8 cellular contexts compared by ENCODE assay signal in the genomic region with DNA sequence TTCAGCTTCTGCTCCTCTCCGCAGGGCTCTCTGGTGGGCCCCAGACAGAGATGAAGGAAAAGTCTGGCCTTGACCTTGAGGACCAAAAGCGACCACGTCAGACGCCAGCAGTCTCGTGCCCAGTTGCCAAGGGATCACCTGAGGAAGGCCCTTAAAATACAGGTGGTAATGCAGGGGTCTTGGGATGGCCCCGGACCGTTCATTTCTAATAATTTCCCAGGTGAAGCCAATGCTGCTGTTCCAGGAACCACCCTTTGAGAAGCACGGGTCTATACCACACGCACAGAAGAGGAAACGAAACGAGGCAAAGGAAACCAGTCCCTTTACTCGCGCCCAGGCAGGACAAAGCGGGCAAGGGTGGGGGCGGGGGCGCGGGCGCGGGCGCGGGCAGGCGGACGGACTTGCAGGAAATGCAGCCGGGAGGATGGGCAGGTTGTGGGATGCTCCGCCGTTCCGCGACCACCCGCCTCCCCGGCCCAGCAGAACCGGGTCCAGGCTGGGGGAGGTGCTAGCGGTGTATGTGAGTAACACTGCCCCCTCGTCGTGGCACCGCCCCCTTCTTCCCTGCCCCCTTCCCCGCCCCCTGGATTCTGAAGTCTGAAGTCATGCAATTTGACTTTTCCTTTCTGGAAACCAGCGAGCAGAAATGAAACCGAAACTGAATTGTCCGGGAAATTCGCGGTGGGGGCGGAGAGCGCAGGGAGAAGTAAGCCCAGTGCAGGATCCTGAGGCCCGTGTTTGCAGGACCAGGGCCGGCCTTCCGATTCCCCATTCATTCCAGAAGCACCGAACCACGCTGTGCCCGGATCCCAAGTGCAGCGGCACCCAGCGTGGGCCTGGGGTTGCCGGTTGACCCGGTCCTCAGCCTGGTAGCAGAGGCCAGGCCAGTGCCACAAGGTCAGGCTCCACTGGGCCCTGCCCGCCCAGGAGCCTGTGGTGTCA. TPM values are rescaled to one million over a fixed set of nuclear protein-coding genes. Genes with fewer than 3 reads are reported as not detected.
DNase-seq lines count a peak whose midpoint lies in the region; ATAC-seq, FAIRE-seq and TF ChIP-seq lines count a peak whose summit lies in the region.

No MANE protein-coding gene starts in this region.

- H3K9me3 ChIP-seq in duodenal mucosa (ENCODE audit: control insufficient read depth in 1 of 2, low read length in 2 of 2) (no peaks in the 10 kb centered on the region), liver (ENCODE audit: control insufficient read depth in 4 of 4, low read length in 3 of 4) (no peaks in the 10 kb centered on the region)

- peak; percentile 45 for DNase-seq in GM12892 (ENCODE audit: insufficient read length)
- DNase-seq in NCI-H2227 treated with DMSO at 0.1 percent for 48 hours (lab: John Stamatoyannopoulos, UW) = peak; percentile 74
- peak; percentile 51 for DNase-seq in activated CD4-positive, alpha-beta T cell treated with anti-CD3 and anti-CD28 coated beads, Interleukin-2, amount 50 U/mL, for 4 hours
- peak; percentile 37 for DNase-seq in stimulated activated CD4-positive, alpha-beta T cell treated with anti-CD3 and anti-CD28 coated beads, Interleukin-4, amount 100 ng/mL, for 24 hours
- DNase-seq in NCI-H446 treated with DMSO at 0.1 percent for 48 hours (lab: John Stamatoyannopoulos, UW) = no peak

- peaks cover 0 to 7% of the 10 kb centered on the region in 2 donors for H3K4me1 ChIP-seq in duodenal mucosa (ENCODE audit: control insufficient read depth in 1 of 2, insufficient read depth in 2 of 2, low read length in 2 of 2)
- peaks cover 0 to 3% (median 1%) of the 10 kb centered on the region in 4 donors for H3K4me1 ChIP-seq in liver (ENCODE audit: control insufficient read depth in 4 of 4, insufficient read depth in 4 of 4, low read length in 3 of 4)

- H3K9ac ChIP-seq in duodenal mucosa (ENCODE audit: low read depth in 1 of 2, low read length in 2 of 2) = peak overlapping the region; percentile 72 to 87
- H3K9ac ChIP-seq in liver (ENCODE audit: low read depth in 1 of 2, low read length in 2 of 2) = peak overlapping the region in 1 of 2 donors; percentile 92

- H3K27me3 ChIP-seq in duodenal mucosa (ENCODE audit: control insufficient read depth in 1 of 2, insufficient read depth in 2 of 2, low read length in 2 of 2) (no peaks in the 10 kb centered on the region), liver (ENCODE audit: control insufficient read depth in 4 of 4, insufficient read depth in 4 of 4, low read length in 3 of 4) (no peaks in the 10 kb centered on the region)

- H3K27ac ChIP-seq in duodenal mucosa (ENCODE audit: low read depth, low read length) (peak overlapping the region; percentile 83), liver (ENCODE audit: low read depth in 1 of 2, low read length in 2 of 2) (peak overlapping the region; percentile 78 to 94)

- no peak for TF ChIP-seq CTCF in liver (IDR thresholded peaks at IDR 0.05; ENCODE audit: low read depth, low read length, missing input control)

- peak; percentile 89 for FAIRE-seq in GM12892 (lab: Jason Lieb, UNC)

- H3K4me3 ChIP-seq in duodenal mucosa (ENCODE audit: low read depth in 1 of 2, low read length in 2 of 2) = peak overlapping the region; percentile 69 to 79
- peak overlapping the region; percentile 40 to 86 (median 60) for H3K4me3 ChIP-seq in liver (ENCODE audit: low read depth in 1 of 3, low read length in 3 of 3)

- TF ChIP-seq RAD21 in liver (IDR thresholded peaks at IDR 0.05) = peak in 1 of 2 donors; percentile 10

- 4% methylated on average over 54 of the region's 54 CpGs for WGBS in liver

- ATAC-seq in HG02938 (IDR thresholded peaks at IDR 0.05; ENCODE audit: unreplicated experiment) = peak; percentile 80

- no peaks in the 10 kb centered on the region for H3K36me3 ChIP-seq in duodenal mucosa (ENCODE audit: control insufficient read depth in 1 of 2, insufficient read depth in 2 of 2, low read length in 2 of 2)
- no peaks in the 10 kb centered on the region for H3K36me3 ChIP-seq in liver (ENCODE audit: control insufficient read depth in 4 of 4, insufficient read depth in 3 of 4, low read depth in 1 of 4, low read length in 3 of 4)

- peak; percentile 23; the same call in 1 of the 2 replicates for TF ChIP-seq POLR2A in GM12892 (IDR thresholded peaks at IDR 0.05; ENCODE audit: low read depth, low read length)

TF ChIP-seq in liver, 16 proteins besides CTCF, POLR2A, EP300 and RAD21:
- TF ChIP-seq SP1 (IDR thresholded peaks at IDR 0.05) (peak; percentile 50), EGR1 (IDR thresholded peaks at IDR 0.05; ENCODE audit: low read depth in 2 of 2) (peak; percentile 49 to 73), FOXA1 (IDR thresholded peaks at IDR 0.05) (no peak), JUND (IDR thresholded peaks at IDR 0.05) (peak in 1 of 2 donors; percentile 17), GABPA (IDR thresholded peaks at IDR 0.05 in 1 of 2, conservative IDR thresholded peaks at IDR 0.05 in 1 of 2) (no peak), HNF4A (conservative IDR thresholded peaks at IDR 0.05) (peak; percentile 44 to 51), RXRA (IDR thresholded peaks at IDR 0.05) (peak in 1 of 2 donors; percentile 38), HNF4G (IDR thresholded peaks at IDR 0.05) (no peak), YY1 (IDR thresholded peaks at IDR 0.05) (peak; percentile 38)
- TF ChIP-seq, protein P1, sequence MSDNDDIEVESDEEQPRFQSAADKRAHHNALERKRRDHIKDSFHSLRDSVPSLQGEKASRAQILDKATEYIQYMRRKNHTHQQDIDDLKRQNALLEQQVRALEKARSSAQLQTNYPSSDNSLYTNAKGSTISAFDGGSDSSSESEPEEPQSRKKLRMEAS (IDR thresholded peaks at IDR 0.05) = peak; percentile 57
- TF ChIP-seq, protein P2, sequence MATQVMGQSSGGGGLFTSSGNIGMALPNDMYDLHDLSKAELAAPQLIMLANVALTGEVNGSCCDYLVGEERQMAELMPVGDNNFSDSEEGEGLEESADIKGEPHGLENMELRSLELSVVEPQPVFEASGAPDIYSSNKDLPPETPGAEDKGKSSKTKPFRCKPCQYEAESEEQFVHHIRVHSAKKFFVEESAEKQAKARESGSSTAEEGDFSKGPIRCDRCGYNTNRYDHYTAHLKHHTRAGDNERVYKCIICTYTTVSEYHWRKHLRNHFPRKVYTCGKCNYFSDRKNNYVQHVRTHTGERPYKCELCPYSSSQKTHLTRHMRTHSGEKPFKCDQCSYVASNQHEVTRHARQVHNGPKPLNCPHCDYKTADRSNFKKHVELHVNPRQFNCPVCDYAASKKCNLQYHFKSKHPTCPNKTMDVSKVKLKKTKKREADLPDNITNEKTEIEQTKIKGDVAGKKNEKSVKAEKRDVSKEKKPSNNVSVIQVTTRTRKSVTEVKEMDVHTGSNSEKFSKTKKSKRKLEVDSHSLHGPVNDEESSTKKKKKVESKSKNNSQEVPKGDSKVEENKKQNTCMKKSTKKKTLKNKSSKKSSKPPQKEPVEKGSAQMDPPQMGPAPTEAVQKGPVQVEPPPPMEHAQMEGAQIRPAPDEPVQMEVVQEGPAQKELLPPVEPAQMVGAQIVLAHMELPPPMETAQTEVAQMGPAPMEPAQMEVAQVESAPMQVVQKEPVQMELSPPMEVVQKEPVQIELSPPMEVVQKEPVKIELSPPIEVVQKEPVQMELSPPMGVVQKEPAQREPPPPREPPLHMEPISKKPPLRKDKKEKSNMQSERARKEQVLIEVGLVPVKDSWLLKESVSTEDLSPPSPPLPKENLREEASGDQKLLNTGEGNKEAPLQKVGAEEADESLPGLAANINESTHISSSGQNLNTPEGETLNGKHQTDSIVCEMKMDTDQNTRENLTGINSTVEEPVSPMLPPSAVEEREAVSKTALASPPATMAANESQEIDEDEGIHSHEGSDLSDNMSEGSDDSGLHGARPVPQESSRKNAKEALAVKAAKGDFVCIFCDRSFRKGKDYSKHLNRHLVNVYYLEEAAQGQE (IDR thresholded peaks at IDR 0.05) = peak; percentile 45
- TF ChIP-seq, protein P3, sequence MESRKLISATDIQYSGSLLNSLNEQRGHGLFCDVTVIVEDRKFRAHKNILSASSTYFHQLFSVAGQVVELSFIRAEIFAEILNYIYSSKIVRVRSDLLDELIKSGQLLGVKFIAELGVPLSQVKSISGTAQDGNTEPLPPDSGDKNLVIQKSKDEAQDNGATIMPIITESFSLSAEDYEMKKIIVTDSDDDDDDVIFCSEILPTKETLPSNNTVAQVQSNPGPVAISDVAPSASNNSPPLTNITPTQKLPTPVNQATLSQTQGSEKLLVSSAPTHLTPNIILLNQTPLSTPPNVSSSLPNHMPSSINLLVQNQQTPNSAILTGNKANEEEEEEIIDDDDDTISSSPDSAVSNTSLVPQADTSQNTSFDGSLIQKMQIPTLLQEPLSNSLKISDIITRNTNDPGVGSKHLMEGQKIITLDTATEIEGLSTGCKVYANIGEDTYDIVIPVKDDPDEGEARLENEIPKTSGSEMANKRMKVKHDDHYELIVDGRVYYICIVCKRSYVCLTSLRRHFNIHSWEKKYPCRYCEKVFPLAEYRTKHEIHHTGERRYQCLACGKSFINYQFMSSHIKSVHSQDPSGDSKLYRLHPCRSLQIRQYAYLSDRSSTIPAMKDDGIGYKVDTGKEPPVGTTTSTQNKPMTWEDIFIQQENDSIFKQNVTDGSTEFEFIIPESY (IDR thresholded peaks at IDR 0.05) = no peak
- TF ChIP-seq, protein P4, sequence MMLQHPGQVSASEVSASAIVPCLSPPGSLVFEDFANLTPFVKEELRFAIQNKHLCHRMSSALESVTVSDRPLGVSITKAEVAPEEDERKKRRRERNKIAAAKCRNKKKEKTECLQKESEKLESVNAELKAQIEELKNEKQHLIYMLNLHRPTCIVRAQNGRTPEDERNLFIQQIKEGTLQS (IDR thresholded peaks at IDR 0.05) = no peak

RNA-seq across cellular contexts. Expression of a gene that starts 5.8 kb away (rescaled TPM):
- 130 TPM for polyA plus RNA-seq in GM12892 (2012; ENCODE audit: missing spikeins)
- total RNA-seq in liver = 10 to 100 TPM; 15.1 to 21.3 TPM
- polyA plus RNA-seq in liver = 10 to 100 TPM; 16.3 to 19.7 TPM

RNA-seq across cellular contexts. Expression of a gene that starts 58.4 kb away (rescaled TPM):
- polyA plus RNA-seq in GM12892 (2012; ENCODE audit: missing spikeins) = 50.1 TPM
- total RNA-seq in liver = 1 to 10 TPM; 2.6 to 4.7 TPM
- polyA plus RNA-seq in liver = 1 to 10 TPM in 1 of 2 donors, under 1 TPM in 1; 0.69 to 1.9 TPM
